1 cellular context compared by ENCODE assay signal in the genomic region with DNA sequence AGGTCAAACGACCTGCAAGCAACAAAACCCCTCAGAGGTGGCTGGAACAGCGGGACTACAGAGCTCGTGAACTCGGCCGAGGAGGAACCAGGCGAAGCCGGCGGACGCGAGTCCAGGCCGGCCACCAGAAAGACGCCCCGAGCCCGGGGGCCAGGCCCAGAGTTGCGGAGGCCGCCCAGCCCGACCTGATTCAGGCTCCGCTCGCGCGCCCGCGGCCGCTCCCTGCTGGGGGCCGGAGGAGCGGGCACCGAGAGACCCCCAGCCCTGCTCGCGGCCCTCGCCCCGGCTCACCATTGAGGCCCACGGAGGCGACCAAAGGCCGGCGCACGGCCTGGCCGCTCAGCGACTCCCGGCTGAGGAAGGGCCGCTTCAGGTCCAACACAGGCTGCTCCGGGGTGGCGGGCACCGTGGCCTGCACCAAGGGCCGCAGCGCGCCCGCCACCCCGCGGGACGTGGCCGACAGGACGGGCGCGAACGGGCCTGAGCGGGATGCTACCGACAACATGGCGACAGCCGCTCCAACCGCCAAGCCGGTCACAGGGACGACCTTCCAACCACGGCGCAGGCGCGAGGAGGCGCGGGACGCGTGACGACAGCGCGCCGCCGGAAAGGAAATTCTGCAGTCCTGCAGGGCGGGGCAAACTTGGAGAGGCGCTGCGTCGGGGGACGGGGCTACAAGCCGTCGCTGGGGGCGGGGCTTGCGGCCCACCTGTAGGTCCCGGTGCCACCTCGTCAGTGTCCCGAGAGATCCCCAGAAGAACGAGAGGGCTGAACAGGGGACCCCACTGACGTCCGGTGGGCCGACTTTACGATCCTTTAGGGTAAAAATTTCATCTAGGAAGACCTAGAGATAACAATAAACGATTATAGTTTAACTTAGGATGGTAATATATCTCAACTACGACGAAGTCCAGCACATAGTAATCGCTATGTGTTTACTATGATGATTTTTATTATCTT.
TF ChIP-seq lines count a peak whose summit lies in the region.

A gene (minus strand): TSS at position 538 of the 960 bp plus-strand sequence. CDS start 33 bp downstream, at position 505.

TF ChIP-seq in A549, 52 proteins besides CTCF, POLR2A, EP300 and RAD21 (continued from another document):
- TF ChIP-seq, protein P1, sequence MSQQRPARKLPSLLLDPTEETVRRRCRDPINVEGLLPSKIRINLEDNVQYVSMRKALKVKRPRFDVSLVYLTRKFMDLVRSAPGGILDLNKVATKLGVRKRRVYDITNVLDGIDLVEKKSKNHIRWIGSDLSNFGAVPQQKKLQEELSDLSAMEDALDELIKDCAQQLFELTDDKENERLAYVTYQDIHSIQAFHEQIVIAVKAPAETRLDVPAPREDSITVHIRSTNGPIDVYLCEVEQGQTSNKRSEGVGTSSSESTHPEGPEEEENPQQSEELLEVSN (IDR thresholded peaks at IDR 0.05; ENCODE audit: borderline replicate concordance, low read depth) = peak; percentile 11; the same call in 1 of the 2 replicates
- TF ChIP-seq EHMT2 (IDR thresholded peaks at IDR 0.05; ENCODE audit: low read depth) (no peak), TP53 (CRISPR knock-in tag; IDR thresholded peaks at IDR 0.05) (peak; percentile 15; the same call in 1 of the 2 replicates), MAZ (IDR thresholded peaks at IDR 0.05; ENCODE audit: borderline replicate concordance, low read depth, low read length) (peak; percentile 59; the same call in 1 of the 2 replicates)
